Comparison of ENCODE assay signal across 21 cellular contexts in genomic region chr3:147407107-147407494, GRCh38. TPM values are rescaled to one million over a fixed set of nuclear protein-coding genes. Genes with fewer than 3 reads are reported as not detected.
DNase-seq lines count a peak whose midpoint lies in the region; FAIRE-seq and TF ChIP-seq lines count a peak whose summit lies in the region.
"Had no signal": no experiment of that assay in that cellular context is flagged by ENCODE, and none has a peak within 500 bp of the region (broad histone marks: within the 10 kb centered on the region; RNA-seq: fewer than 3 reads in every experiment).

No MANE protein-coding gene starts in this region.

- H3K27ac ChIP-seq in HUES48 (ENCODE audit: low read depth, low read length), result peak overlapping the region; percentile 17
- H3K27ac ChIP-seq in iPS-18a (ENCODE audit: low read length), result no peak overlapping the region
- H3K27ac ChIP-seq in temporal lobe (ENCODE audit: low read depth, low read length), result peak overlapping the region; percentile 41
- H3K27ac ChIP-seq: C4-2B, epithelial cell of prostate, Peyer's patch had no signal

- H3K4me1 ChIP-seq in HUES48 (ENCODE audit: control insufficient read depth, insufficient read depth, low read length) (peaks cover 66% of the 10 kb centered on the region), iPS-18a (ENCODE audit: control insufficient read depth, low read depth, low read length) (peaks cover 61% of the 10 kb centered on the region)

- in situ Hi-C loops in astrocyte of the spinal cord (cut with HindIII; ENCODE audit: low sequenced_read_pairs), result no loop called here

- H3K27me3 ChIP-seq in HUES48 (ENCODE audit: control insufficient read depth, insufficient read depth, low read length) (peaks cover 100% of the 10 kb centered on the region), iPS-18a (ENCODE audit: control insufficient read depth, insufficient read depth, low read length) (peaks cover 100% of the 10 kb centered on the region)

- no peak for TF ChIP-seq CTCF in astrocyte of the spinal cord (IDR thresholded peaks at IDR 0.05; ENCODE audit: low read depth, low read length)

- H3K9me3 ChIP-seq in HUES48 (ENCODE audit: control insufficient read depth, insufficient read depth, low read length), result no peaks in the 10 kb centered on the region
- H3K9me3 ChIP-seq in iPS-18a (ENCODE audit: control insufficient read depth, low read depth, low read length), result no peaks in the 10 kb centered on the region
- H3K9me3 ChIP-seq: Peyer's patch had no signal

- H3K9ac ChIP-seq in HUES48 (ENCODE audit: low read depth, low read length), result no peak overlapping the region
- H3K9ac ChIP-seq in iPS-18a (ENCODE audit: low read length), result no peak overlapping the region

- no peak for FAIRE-seq in frontal cortex (lab: Jason Lieb, UNC)
- FAIRE-seq: keratinocyte had no signal

- DNase-seq in astrocyte of the spinal cord (ENCODE audit: low read depth, low spot score) (no peak), NCI-H524 (lab: John Stamatoyannopoulos, UW) (no peak), frontal cortex (ENCODE audit: low spot score in 2 of 2) (no peak)
- no peak for DNase-seq in effector CD4-positive, alpha-beta T cell
- DNase-seq: activated CD4-positive, alpha-beta T cell treated with anti-CD3 and anti-CD28 coated beads, Interleukin-2, amount 10 ng/mL, durations not matched to agents 24 days and 14 days; activated naive CD8-positive, alpha-beta T cell treated with anti-CD3 and anti-CD28 coated beads for 36 hours; DMS79 treated with DMSO at 0.1 percent for 48 hours; NCI-H2029 treated with DMSO at 0.1 percent for 48 hours; NCI-H524 treated with DMSO at 0.1 percent for 48 hours; occipital lobe; Peyer's patch; stimulated activated CD4-positive, alpha-beta T cell treated with anti-CD3 and anti-CD28 coated beads, Interleukin-2, amount 100 ng/mL, for 48 hours; substantia nigra had no signal

- H3K4me3 ChIP-seq in HUES48 (ENCODE audit: low read depth, low read length) (peak overlapping the region; percentile 61; the same call in 1 of the 2 replicates), astrocyte of the spinal cord (ENCODE audit: low read depth, low read length) (peak overlapping the region; percentile 54), iPS-18a (ENCODE audit: low read length) (peak overlapping the region; percentile 69)
- H3K4me3 ChIP-seq: Peyer's patch had no signal

- H3K36me3 ChIP-seq in HUES48 (ENCODE audit: control insufficient read depth, insufficient read depth, low read length), result no peaks in the 10 kb centered on the region
- H3K36me3 ChIP-seq in iPS-18a (ENCODE audit: control insufficient read depth, low read depth, low read length), result no peaks in the 10 kb centered on the region
- H3K36me3 ChIP-seq: Peyer's patch had no signal

RNA-seq across cellular contexts. Expression of gene ZIC4, which starts 0.8 kb away (rescaled TPM):
- total RNA-seq in temporal lobe, result 1.5 TPM
- total RNA-seq in frontal cortex, result 2.4 TPM
- total RNA-seq: activated CD4-positive, alpha-beta T cell treated with anti-CD3 and anti-CD28 coated beads, Interleukin-2, amount 10 ng/mL, durations not matched to agents 24 days and 14 days; activated naive CD8-positive, alpha-beta T cell treated with anti-CD3 and anti-CD28 coated beads for 36 hours; glomerular endothelial cell; mesothelial cell of epicardium; Peyer's patch had no signal

RNA-seq across cellular contexts. Expression of gene ZIC1, which starts 2.1 kb away (rescaled TPM):
- total RNA-seq in temporal lobe, result 12.3 TPM
- 20.0 TPM for total RNA-seq in frontal cortex
- total RNA-seq: activated CD4-positive, alpha-beta T cell treated with anti-CD3 and anti-CD28 coated beads, Interleukin-2, amount 10 ng/mL, durations not matched to agents 24 days and 14 days; activated naive CD8-positive, alpha-beta T cell treated with anti-CD3 and anti-CD28 coated beads for 36 hours had no signal
